In genomic region chr9:90641868-90642558, GRCh38 we compare ENCODE assay signal across 10 cellular contexts. TPM values are rescaled to one million over a fixed set of nuclear protein-coding genes. Genes with fewer than 3 reads are reported as not detected.
A peak's percentile ranks its signal among the peaks of the same experiment; 100 is the strongest.
DNase-seq lines count a peak whose midpoint lies in the region; ATAC-seq, FAIRE-seq and TF ChIP-seq lines count a peak whose summit lies in the region.
"Had no signal": no experiment of that assay in that cellular context is flagged by ENCODE, and none has a peak within 500 bp of the region (broad histone marks: within the 10 kb centered on the region; RNA-seq: fewer than 3 reads in every experiment).

No MANE protein-coding gene starts in this region.

- in situ Hi-C loops in ACHN (cut with HindIII; ENCODE audit: low pct_ligation_motif_present, low pct_unique_long_range_greater_than_20kb, low sequenced_read_pairs), result no loop called here

- no peak overlapping the region for H2BK12ac ChIP-seq in H9 (ENCODE audit: insufficient read length, low read depth, low read length)
- H2BK12ac ChIP-seq in H1 (ENCODE audit: low read depth, low read length), result no peak overlapping the region

- no peak overlapping the region for H3K27ac Mint-ChIP-seq in H9

- H3K27me3 ChIP-seq in H9 (ENCODE audit: insufficient read depth, low read length), result peaks cover 3% of the 10 kb centered on the region
- peaks cover 0 to 9% (median 7%) of the 10 kb centered on the region in 4 experiments; a peak in 4 of 7 replicates for H3K27me3 ChIP-seq in H1 (replicated peaks in 1 of 4; ENCODE audit: control insufficient read depth in 3 of 4, extremely low read depth in 1 of 4, insufficient read depth in 3 of 4, low read length in 3 of 4)
- H3K27me3 ChIP-seq in neural cell (ENCODE audit: insufficient read depth, low read depth, low read length), result no peaks in the 10 kb centered on the region
- peaks cover 48% of the 10 kb centered on the region for H3K27me3 ChIP-seq in adrenal gland

- intact Hi-C loops in adrenal gland (cut with DNase I), result no loop called here

- no peaks in the 10 kb centered on the region for H4K20me1 ChIP-seq in H9 (ENCODE audit: control insufficient read depth, insufficient read depth, insufficient read length)
- H4K20me1 ChIP-seq in H1 (replicated peaks in 1 of 2; ENCODE audit: control insufficient read depth in 1 of 2, insufficient read depth in 2 of 2, low read length in 2 of 2), result no peaks in the 10 kb centered on the region
- no peaks in the 10 kb centered on the region for H4K20me1 ChIP-seq in neural cell (ENCODE audit: insufficient read depth)

- H2BK120ac ChIP-seq in H9 (ENCODE audit: low read depth, low read length, poor library complexity, severe bottlenecking) (no peak overlapping the region), H1 (replicated peaks; ENCODE audit: low read depth, low read length) (no peak overlapping the region)

- peaks cover 6% of the 10 kb centered on the region for H3K23me2 ChIP-seq in H9 (ENCODE audit: insufficient read length, low read depth, low read length, poor library complexity, severe bottlenecking)
- peaks cover 9% of the 10 kb centered on the region for H3K23me2 ChIP-seq in H1 (ENCODE audit: low read depth, low read length)

- no peak for TF ChIP-seq CTCF in A549 (IDR thresholded peaks at IDR 0.05)
- TF ChIP-seq CTCF in H9 (conservative IDR thresholded peaks at IDR 0.05), result no peak
- TF ChIP-seq CTCF in H1 (IDR thresholded peaks at IDR 0.05; ENCODE audit: control extremely low read depth in 1 of 3, insufficient read depth in 1 of 3, low read depth in 1 of 3, low read length in 3 of 3), result no peak
- TF ChIP-seq CTCF in neural cell (IDR thresholded peaks at IDR 0.05; ENCODE audit: poor library complexity, severe bottlenecking), result no peak
- TF ChIP-seq CTCF in adrenal gland (IDR thresholded peaks at IDR 0.05), result no peak

- no peaks in the 10 kb centered on the region for H3K9me3 Mint-ChIP-seq in H9

- no peak overlapping the region for H3K14ac ChIP-seq in H9 (ENCODE audit: insufficient read depth, low read length)
- H3K14ac ChIP-seq in H1 (ENCODE audit: insufficient read length), result no peak overlapping the region

- H3K4me3 ChIP-seq in A549, result peak overlapping the region; percentile 43
- peak overlapping the region; percentile 22 to 66 (median 64); a peak in 6 of 8 replicates for H3K4me3 ChIP-seq in H1 (ENCODE audit: extremely low read depth in 1 of 4, insufficient read depth in 2 of 4, low read depth in 3 of 4, low read length in 4 of 4)
- H3K4me3 ChIP-seq in neural cell (ENCODE audit: low read length), result peak overlapping the region; percentile 76
- no peak overlapping the region for H3K4me3 ChIP-seq in adrenal gland

- H3K9me2 ChIP-seq in neural cell (ENCODE audit: insufficient read depth, low read length), result no peaks in the 10 kb centered on the region

- POLR2A ChIA-PET in A549 (lab: Yijun Ruan, JAX) (no interaction called here), H1 (lab: Charles Lee; ENCODE audit: partially characterized antibody) (interaction anchor here (0.9 to 1.0 kb wide), 2 partner anchors 27 to 28 kb away, joined by 4 to 5 read pairs; no protein-coding TSS in a partner anchor)

- H2BK15ac ChIP-seq in H9 (ENCODE audit: low read depth, low read length) (no peak overlapping the region), H1 (ENCODE audit: low read length) (no peak overlapping the region)

- DNase-seq in A549 (ENCODE audit: low read depth in 1 of 2, low spot score in 1 of 2) (no peak), H9 (no peak), H1 (ENCODE audit: low read depth in 1 of 2, low spot score in 2 of 2) (peak in 1 of 2 experiments; percentile 49), adrenal gland (no peak), ACHN (no peak), AML-193 (lab: John Stamatoyannopoulos, UW) (no peak)
- DNase-seq in activated effector memory CD4-positive, alpha-beta T cell treated with Interleukin-2 at 50 U/mL for 16 hours, result no peak
- DNase-seq: T1000 had no signal

- H3K36me3 ChIP-seq in H1 (ENCODE audit: control insufficient read depth in 2 of 4, insufficient read depth in 4 of 4, low read length in 3 of 4), result no peaks in the 10 kb centered on the region
- no peaks in the 10 kb centered on the region for H3K36me3 ChIP-seq in neural cell (ENCODE audit: insufficient read depth, low read length)
- no peaks in the 10 kb centered on the region for H3K36me3 ChIP-seq in adrenal gland (replicated peaks in 1 of 2)

- H3K9ac ChIP-seq in H9 (ENCODE audit: extremely low read depth, insufficient read length, low read length), result no peak overlapping the region
- no peak overlapping the region for H3K9ac ChIP-seq in H1 (replicated peaks in 1 of 4; ENCODE audit: extremely low read depth in 1 of 4, low read depth in 3 of 4, low read length in 3 of 4)
- H3K9ac ChIP-seq in neural cell (ENCODE audit: low read length), result peak overlapping the region; percentile 74

- TF ChIP-seq POLR2A in A549 (IDR thresholded peaks at IDR 0.05; ENCODE audit: low read length), result no peak
- no peak for TF ChIP-seq POLR2A in H1 (IDR thresholded peaks at IDR 0.05; ENCODE audit: control extremely low read depth in 1 of 2, low read depth in 2 of 2, low read length in 2 of 2)
- no peak for TF ChIP-seq POLR2A in adrenal gland (IDR thresholded peaks at IDR 0.05)

- no peak for FAIRE-seq in A549 (lab: Jason Lieb, UNC)
- FAIRE-seq in H1 (lab: Jason Lieb, UNC), result no peak
- FAIRE-seq: bronchial epithelial cell had no signal

- H4K5ac ChIP-seq in H9 (ENCODE audit: insufficient read length, low read depth, low read length) (no peak overlapping the region), H1 (ENCODE audit: insufficient read length, low read depth, low read length) (no peak overlapping the region)

- H3K79me1 ChIP-seq in H9 (ENCODE audit: insufficient read depth, low read depth, low read length, poor library complexity, severe bottlenecking), result no peaks in the 10 kb centered on the region
- H3K79me1 ChIP-seq in H1 (ENCODE audit: low read depth, low read length), result no peaks in the 10 kb centered on the region

- H3K4me1 ChIP-seq in A549, result 0 out of 3 replicates have a peak, but pooled peaks cover 2% of the 10 kb centered on the region
- H3K4me1 ChIP-seq in H9 (ENCODE audit: insufficient read depth, low read length), result no peaks in the 10 kb centered on the region; the same call in 1 of the 2 replicates
- peaks cover 0 to 3% (median 2%) of the 10 kb centered on the region in 4 experiments; a peak in 1 of 7 replicates for H3K4me1 ChIP-seq in H1 (replicated peaks in 1 of 4; ENCODE audit: control insufficient read depth in 3 of 4, insufficient read depth in 4 of 4, low read length in 3 of 4)
- H3K4me1 ChIP-seq in adrenal gland (replicated peaks in 1 of 2), result peaks cover 0 to 8% of the 10 kb centered on the region in 2 donors

- H3K27me3 Mint-ChIP-seq in H9 (ENCODE audit: low read depth), result peaks cover 65% of the 10 kb centered on the region

- peak overlapping the region; percentile 72 to 89 for H3K4me3 Mint-ChIP-seq in H9

- peaks cover 9% of the 10 kb centered on the region for H3F3A ChIP-seq in neural cell (ENCODE audit: insufficient read depth, low read length, poor library complexity, severe bottlenecking)

- H3K4me1 Mint-ChIP-seq in H9, result peaks cover 8 to 12% of the 10 kb centered on the region in 2 experiments

- H4K91ac ChIP-seq in H9 (ENCODE audit: insufficient read length, low read depth, low read length) (no peak overlapping the region), H1 (replicated peaks; ENCODE audit: insufficient read length, low read length) (no peak overlapping the region)

- TF ChIP-seq RAD21 in A549 (conservative IDR thresholded peaks at IDR 0.05 in 1 of 2, IDR thresholded peaks at IDR 0.05 in 1 of 2) (no peak), H1 (IDR thresholded peaks at IDR 0.05 in 1 of 2, conservative IDR thresholded peaks at IDR 0.05 in 1 of 2; ENCODE audit: low read depth in 2 of 2, low read length in 2 of 2) (no peak), neural cell (conservative IDR thresholded peaks at IDR 0.05) (peak; percentile 41)

- H3K56ac ChIP-seq in H9 (ENCODE audit: insufficient read length, low read depth, low read length) (no peak overlapping the region), H1 (replicated peaks; ENCODE audit: insufficient read length, low read depth, low read length) (no peak overlapping the region)

- H2BK20ac ChIP-seq in H9 (ENCODE audit: low read depth, low read length, poor library complexity, severe bottlenecking), result no peak overlapping the region
- no peak overlapping the region for H2BK20ac ChIP-seq in H1 (ENCODE audit: low read length)

- H3K36me3 Mint-ChIP-seq in H9 (ENCODE audit: insufficient read depth in 1 of 3, low read depth in 3 of 3), result no peaks in the 10 kb centered on the region

- H2AFZ ChIP-seq in H9 (ENCODE audit: low read length) (no peak overlapping the region), H1 (ENCODE audit: low read length) (0 out of 2 replicates have a peak overlapping the region, but pooled peaks have one; percentile 87), neural cell (ENCODE audit: low read depth, low read length) (peak overlapping the region; percentile 42)

- no peaks in the 10 kb centered on the region for H3K9me3 ChIP-seq in A549
- H3K9me3 ChIP-seq in H9 (ENCODE audit: control insufficient read depth, low read depth, low read length), result no peaks in the 10 kb centered on the region
- H3K9me3 ChIP-seq in H1 (ENCODE audit: insufficient read depth in 2 of 2, low read depth in 1 of 2, low read length in 1 of 2), result no peaks in the 10 kb centered on the region
- no peaks in the 10 kb centered on the region for H3K9me3 ChIP-seq in neural cell (ENCODE audit: low read length)
- H3K9me3 ChIP-seq in adrenal gland (replicated peaks in 1 of 3), result no peaks in the 10 kb centered on the region

- ATAC-seq in A549, result no peak

- H4K8ac ChIP-seq in H9 (replicated peaks; ENCODE audit: insufficient read length, low read depth, low read length), result no peak overlapping the region
- H4K8ac ChIP-seq in H1 (ENCODE audit: extremely low read depth, insufficient read depth, low read length), result no peak overlapping the region

- H3K4me2 ChIP-seq in A549 (peak overlapping the region; percentile 90), H9 (ENCODE audit: insufficient read depth, insufficient read length, low read length) (peak overlapping the region; percentile 37), H1 (ENCODE audit: insufficient read depth in 1 of 2, low read depth in 2 of 2, low read length in 2 of 2) (peak overlapping the region; percentile 55 to 89), neural cell (ENCODE audit: low read length) (peak overlapping the region; percentile 85)

- no peak overlapping the region for H3K4ac ChIP-seq in H9 (ENCODE audit: low read depth, low read length)
- no peak overlapping the region for H3K4ac ChIP-seq in H1 (replicated peaks; ENCODE audit: insufficient read length, low read depth, low read length)

- H2AK5ac ChIP-seq in H9 (ENCODE audit: insufficient read length, low read length), result no peak overlapping the region
- H2AK5ac ChIP-seq in H1 (ENCODE audit: low read depth, low read length), result no peak overlapping the region

- H3K18ac ChIP-seq in H9 (ENCODE audit: insufficient read length, low read depth, low read length) (no peak overlapping the region), H1 (ENCODE audit: extremely low read depth, low read length) (no peak overlapping the region)

- no peak for TF ChIP-seq EP300 in A549 (IDR thresholded peaks at IDR 0.05)
- no peak for TF ChIP-seq EP300 in H1 (IDR thresholded peaks at IDR 0.05; ENCODE audit: borderline replicate concordance in 1 of 2, low read depth in 2 of 2, low read length in 2 of 2)
- no peak for TF ChIP-seq EP300 in neural cell (conservative IDR thresholded peaks at IDR 0.05; ENCODE audit: poor library complexity, severe bottlenecking)

- CTCF ChIA-PET in A549 (lab: Yijun Ruan, JAX), result interaction anchor here (0.5 to 2.0 kb wide), 16 partner anchors 11 to 499 kb away, joined by 3 to 12 read pairs (median 4); no protein-coding TSS in a partner anchor
- CTCF ChIA-PET in H1 (lab: Charles Lee; ENCODE audit: partially characterized antibody), result interaction anchor here (0.5 to 1.2 kb wide), 4 partner anchors 17 to 297 kb away, joined by 3 read pairs; no protein-coding TSS in a partner anchor

- H2BK5ac ChIP-seq in H9 (ENCODE audit: insufficient read length, low read length), result no peak overlapping the region
- no peak overlapping the region for H2BK5ac ChIP-seq in H1 (ENCODE audit: low read depth, low read length)

- no peaks in the 10 kb centered on the region for H3K79me2 ChIP-seq in H9 (ENCODE audit: insufficient read depth, low read length)
- no peaks in the 10 kb centered on the region for H3K79me2 ChIP-seq in H1 (ENCODE audit: control insufficient read depth in 1 of 2, insufficient read depth in 2 of 2, low read length in 2 of 2)
- H3K79me2 ChIP-seq in neural cell (replicated peaks; ENCODE audit: insufficient read depth, low read length), result peaks cover 31% of the 10 kb centered on the region

- WGBS in A549 (ENCODE audit: missing lambda C conversion rate), result 56% methylated on average over 11 of the region's 11 CpGs
- no CpG with 5 or more reads among the region's 11 CpGs for WGBS in H9 (ENCODE audit: extremely low coverage, insufficient read length, low lambda C conversion rate)
- 29% methylated on average over 11 of the region's 11 CpGs; no CpG with 5 or more reads in 1 of the 2 experiments for WGBS in H1 (ENCODE audit: extremely low coverage in 1 of 2, insufficient coverage in 1 of 2, insufficient read length in 1 of 2, insufficient replicate concordance in 2 of 2, low coverage in 1 of 2, low lambda C conversion rate in 2 of 2, missing lambda C conversion rate in 1 of 2), 2 experiments
- 15 to 21% (median 17%) methylated on average over 11 of the region's 11 CpGs for WGBS in adrenal gland, 4 donors

- no peak overlapping the region for H3T11ph ChIP-seq in H9 (ENCODE audit: low read length)

- H3K27ac ChIP-seq in A549, result no peak overlapping the region
- no peak overlapping the region for H3K27ac ChIP-seq in H9 (ENCODE audit: insufficient read length, low read depth, low read length)
- no peak overlapping the region for H3K27ac ChIP-seq in H1 (ENCODE audit: low read depth, low read length)
- H3K27ac ChIP-seq in neural cell (ENCODE audit: low read length), result peak overlapping the region; percentile 82
- peak overlapping the region in 1 of 5 donors; percentile 18 for H3K27ac ChIP-seq in adrenal gland

- no peak overlapping the region for H3K23ac ChIP-seq in H9 (ENCODE audit: insufficient read length, low read depth, low read length)
- H3K23ac ChIP-seq in H1 (ENCODE audit: insufficient read length), result no peak overlapping the region

RNA-seq across cellular contexts. Expression of gene DIRAS2, which starts 0.6 kb away (rescaled TPM):
- polyA plus RNA-seq in A549 (2011; rRNA removed) (0.08 and 0.12 TPM in 2 replicates), A549 (2017; fragmentation: RNase III; extraction: RNeasy Plus Mini Kit Qiagen cat#74134 plus additional on column Dnase treatment) (0.08 to 0.09 TPM (median 0.09 TPM) in 3 replicates), H1 (2011; rRNA removed) (0.06 and 0.13 TPM in 2 replicates), neural cell (26.7 and 27.6 TPM in 2 replicates), adrenal gland (1 to 10 TPM in 2 of 3 donors, under 1 TPM in 1; 0.24 to 2.8 (median 1.2) TPM)
- polyA plus RNA-seq in A549 (2012; cell fraction: cytosol; rRNA removed), result 0.01 TPM in 2 replicates
- polyA plus RNA-seq in A549 (2012; cell fraction: nucleus; rRNA removed), result 0.01 and 0.06 TPM in 2 replicates
- polyA minus RNA-seq in A549 (2011; rRNA and poly(A)+ RNA removed), result 0.05 and 0.12 TPM in 2 replicates
- total RNA-seq in H9 (2021) (not detected in 2 replicates), adrenal gland (1 to 10 TPM in 3 of 8 donors, under 1 TPM in 2, not detected in 3; 0.06 to 3.1 (median 1.8) TPM)
- 0.11 and 0.15 TPM in 2 replicates for total RNA-seq in H1 (2021; fragmentation: NEBNext Ultra II Directional; extraction: Animal tissue kit (Norgen Biotek cat#: 25700))
- 0.05 TPM for polyA plus RNA-seq in H1 (2011; cell fraction: cytosol; rRNA removed)
- 0.36 TPM for polyA plus RNA-seq in H1 (2011; cell fraction: nucleus; rRNA removed)
- 0.05 to 0.12 TPM in 2 of 4 replicates, not detected in the others for polyA plus RNA-seq in H1 (2012, experiment 1 of 2)
- polyA plus RNA-seq in H1 (2012, experiment 2 of 2), result 0.03 TPM
- 0.06 TPM for polyA plus RNA-seq in H1 (2013, experiment 1 of 2)
- polyA plus RNA-seq in H1 (2013, experiment 2 of 2), result 0.09 TPM
- polyA minus RNA-seq in H1 (2011; rRNA and poly(A)+ RNA removed), result 0.10 TPM in 1 of 2 replicates, not detected in the other
- polyA minus RNA-seq in H1 (2011; cell fraction: cytosol; rRNA and poly(A)+ RNA removed), result not detected
- polyA minus RNA-seq in H1 (2011; cell fraction: nucleus; rRNA and poly(A)+ RNA removed), result not detected
- polyA minus RNA-seq in neural cell, result 72.1 and 73.9 TPM in 2 replicates

Comparison
In these comparisons a context has a peak if more than half of its experiments do, and no peak if none do; other contexts are left out.
1. H3K4me2 ChIP-seq: peak in every context shown above with its lines; median percentile 90 in A549; 85 in neural cell; 72 in H1; 37 in H9.
2. H3K4me3 ChIP-seq: peak in A549 (single experiment), H1 (4 of 4) and neural cell (single experiment); none in adrenal gland (0 of 4).
3. Of the 18 proteins assayed by ChIP-seq in both H1 and A549: peak only in H1: none; only in A549: CBX8 and RNF2; in both: none; in neither: 16.